Comparison of ENCODE assay signal across 1 cellular context in the genomic region with DNA sequence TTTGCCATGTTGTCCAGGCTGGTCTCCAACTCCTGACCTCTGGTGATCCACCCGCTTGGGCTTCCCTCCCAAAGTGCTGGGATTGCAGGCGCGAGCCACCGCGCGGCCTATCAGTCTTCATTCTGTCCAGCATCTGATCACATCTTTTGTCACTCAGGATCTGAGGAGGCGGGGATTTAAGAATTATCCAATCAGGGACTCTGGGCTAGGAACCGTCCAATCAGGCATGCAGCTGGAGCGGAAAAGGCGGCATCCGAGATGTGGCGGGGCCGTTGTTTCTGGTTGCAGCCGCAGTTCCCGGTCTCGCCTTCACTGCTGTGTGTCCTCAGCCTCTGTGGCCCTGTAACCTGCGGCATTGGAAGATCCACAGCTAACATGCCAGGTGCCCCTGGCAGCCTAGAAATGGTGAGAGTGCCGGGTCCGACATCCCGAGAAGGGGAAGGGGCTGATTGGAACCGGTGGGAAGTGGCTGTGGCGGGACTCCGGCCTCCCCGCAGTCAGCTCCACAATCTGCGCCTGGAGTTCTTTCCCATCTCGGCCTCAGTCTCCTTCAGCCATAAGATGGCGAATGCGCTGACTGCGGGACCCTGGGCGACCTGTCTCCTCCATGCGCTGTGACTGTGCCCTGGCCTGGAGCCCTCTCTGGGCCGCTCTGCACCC.
TF ChIP-seq lines count a peak whose summit lies in the region.

A gene (plus strand): TSS at position 291 of the 660 bp plus-strand sequence. CDS start 85 bp downstream, at position 376.

TF ChIP-seq in GM23338, 12 proteins besides CTCF, POLR2A, EP300 and RAD21:
- no peak for TF ChIP-seq ZNF114 (CRISPR knock-in tag; IDR thresholded peaks at IDR 0.05)
- no peak for TF ChIP-seq CREB1 (CRISPR knock-in tag; IDR thresholded peaks at IDR 0.05; ENCODE audit: low read depth)
- TF ChIP-seq POLR2AphosphoS5 (IDR thresholded peaks at IDR 0.05; ENCODE audit: low read depth), result no peak
- TF ChIP-seq EZH2phosphoT487 (IDR thresholded peaks at IDR 0.05; ENCODE audit: unreplicated experiment), result no peak
- TF ChIP-seq ZNF331 (CRISPR knock-in tag; IDR thresholded peaks at IDR 0.05; ENCODE audit: low read depth), result no peak
- no peak for TF ChIP-seq STAT1 (IDR thresholded peaks at IDR 0.05; ENCODE audit: unreplicated experiment)
- TF ChIP-seq, protein P1, sequence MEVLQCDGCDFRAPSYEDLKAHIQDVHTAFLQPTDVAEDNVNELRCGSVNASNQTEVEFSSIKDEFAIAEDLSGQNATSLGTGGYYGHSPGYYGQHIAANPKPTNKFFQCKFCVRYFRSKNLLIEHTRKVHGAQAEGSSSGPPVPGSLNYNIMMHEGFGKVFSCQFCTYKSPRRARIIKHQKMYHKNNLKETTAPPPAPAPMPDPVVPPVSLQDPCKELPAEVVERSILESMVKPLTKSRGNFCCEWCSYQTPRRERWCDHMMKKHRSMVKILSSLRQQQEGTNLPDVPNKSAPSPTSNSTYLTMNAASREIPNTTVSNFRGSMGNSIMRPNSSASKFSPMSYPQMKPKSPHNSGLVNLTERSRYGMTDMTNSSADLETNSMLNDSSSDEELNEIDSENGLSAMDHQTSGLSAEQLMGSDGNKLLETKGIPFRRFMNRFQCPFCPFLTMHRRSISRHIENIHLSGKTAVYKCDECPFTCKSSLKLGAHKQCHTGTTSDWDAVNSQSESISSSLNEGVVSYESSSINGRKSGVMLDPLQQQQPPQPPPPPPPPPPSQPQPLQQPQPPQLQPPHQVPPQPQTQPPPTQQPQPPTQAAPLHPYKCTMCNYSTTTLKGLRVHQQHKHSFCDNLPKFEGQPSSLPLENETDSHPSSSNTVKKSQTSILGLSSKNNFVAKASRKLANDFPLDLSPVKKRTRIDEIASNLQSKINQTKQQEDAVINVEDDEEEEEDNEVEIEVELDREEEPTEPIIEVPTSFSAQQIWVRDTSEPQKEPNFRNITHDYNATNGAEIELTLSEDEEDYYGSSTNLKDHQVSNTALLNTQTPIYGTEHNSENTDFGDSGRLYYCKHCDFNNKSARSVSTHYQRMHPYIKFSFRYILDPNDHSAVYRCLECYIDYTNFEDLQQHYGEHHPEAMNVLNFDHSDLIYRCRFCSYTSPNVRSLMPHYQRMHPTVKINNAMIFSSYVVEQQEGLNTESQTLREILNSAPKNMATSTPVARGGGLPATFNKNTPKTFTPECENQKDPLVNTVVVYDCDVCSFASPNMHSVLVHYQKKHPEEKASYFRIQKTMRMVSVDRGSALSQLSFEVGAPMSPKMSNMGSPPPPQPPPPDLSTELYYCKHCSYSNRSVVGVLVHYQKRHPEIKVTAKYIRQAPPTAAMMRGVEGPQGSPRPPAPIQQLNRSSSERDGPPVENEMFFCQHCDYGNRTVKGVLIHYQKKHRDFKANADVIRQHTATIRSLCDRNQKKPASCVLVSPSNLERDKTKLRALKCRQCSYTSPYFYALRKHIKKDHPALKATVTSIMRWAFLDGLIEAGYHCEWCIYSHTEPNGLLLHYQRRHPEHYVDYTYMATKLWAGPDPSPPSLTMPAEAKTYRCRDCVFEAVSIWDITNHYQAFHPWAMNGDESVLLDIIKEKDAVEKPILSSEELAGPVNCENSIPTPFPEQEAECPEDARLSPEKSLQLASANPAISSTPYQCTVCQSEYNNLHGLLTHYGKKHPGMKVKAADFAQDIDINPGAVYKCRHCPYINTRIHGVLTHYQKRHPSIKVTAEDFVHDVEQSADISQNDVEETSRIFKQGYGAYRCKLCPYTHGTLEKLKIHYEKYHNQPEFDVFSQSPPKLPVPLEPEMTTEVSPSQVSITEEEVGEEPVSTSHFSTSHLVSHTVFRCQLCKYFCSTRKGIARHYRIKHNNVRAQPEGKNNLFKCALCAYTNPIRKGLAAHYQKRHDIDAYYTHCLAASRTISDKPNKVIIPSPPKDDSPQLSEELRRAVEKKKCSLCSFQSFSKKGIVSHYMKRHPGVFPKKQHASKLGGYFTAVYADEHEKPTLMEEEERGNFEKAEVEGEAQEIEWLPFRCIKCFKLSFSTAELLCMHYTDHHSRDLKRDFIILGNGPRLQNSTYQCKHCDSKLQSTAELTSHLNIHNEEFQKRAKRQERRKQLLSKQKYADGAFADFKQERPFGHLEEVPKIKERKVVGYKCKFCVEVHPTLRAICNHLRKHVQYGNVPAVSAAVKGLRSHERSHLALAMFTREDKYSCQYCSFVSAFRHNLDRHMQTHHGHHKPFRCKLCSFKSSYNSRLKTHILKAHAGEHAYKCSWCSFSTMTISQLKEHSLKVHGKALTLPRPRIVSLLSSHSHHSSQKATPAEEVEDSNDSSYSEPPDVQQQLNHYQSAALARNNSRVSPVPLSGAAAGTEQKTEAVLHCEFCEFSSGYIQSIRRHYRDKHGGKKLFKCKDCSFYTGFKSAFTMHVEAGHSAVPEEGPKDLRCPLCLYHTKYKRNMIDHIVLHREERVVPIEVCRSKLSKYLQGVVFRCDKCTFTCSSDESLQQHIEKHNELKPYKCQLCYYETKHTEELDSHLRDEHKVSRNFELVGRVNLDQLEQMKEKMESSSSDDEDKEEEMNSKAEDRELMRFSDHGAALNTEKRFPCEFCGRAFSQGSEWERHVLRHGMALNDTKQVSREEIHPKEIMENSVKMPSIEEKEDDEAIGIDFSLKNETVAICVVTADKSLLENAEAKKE (CRISPR knock-in tag; IDR thresholded peaks at IDR 0.05), result no peak
- no peak for TF ChIP-seq EZH2 (IDR thresholded peaks at IDR 0.05; ENCODE audit: low read depth, unreplicated experiment)
- no peak for TF ChIP-seq JUNB (IDR thresholded peaks at IDR 0.05; ENCODE audit: unreplicated experiment)
- TF ChIP-seq, protein P2, sequence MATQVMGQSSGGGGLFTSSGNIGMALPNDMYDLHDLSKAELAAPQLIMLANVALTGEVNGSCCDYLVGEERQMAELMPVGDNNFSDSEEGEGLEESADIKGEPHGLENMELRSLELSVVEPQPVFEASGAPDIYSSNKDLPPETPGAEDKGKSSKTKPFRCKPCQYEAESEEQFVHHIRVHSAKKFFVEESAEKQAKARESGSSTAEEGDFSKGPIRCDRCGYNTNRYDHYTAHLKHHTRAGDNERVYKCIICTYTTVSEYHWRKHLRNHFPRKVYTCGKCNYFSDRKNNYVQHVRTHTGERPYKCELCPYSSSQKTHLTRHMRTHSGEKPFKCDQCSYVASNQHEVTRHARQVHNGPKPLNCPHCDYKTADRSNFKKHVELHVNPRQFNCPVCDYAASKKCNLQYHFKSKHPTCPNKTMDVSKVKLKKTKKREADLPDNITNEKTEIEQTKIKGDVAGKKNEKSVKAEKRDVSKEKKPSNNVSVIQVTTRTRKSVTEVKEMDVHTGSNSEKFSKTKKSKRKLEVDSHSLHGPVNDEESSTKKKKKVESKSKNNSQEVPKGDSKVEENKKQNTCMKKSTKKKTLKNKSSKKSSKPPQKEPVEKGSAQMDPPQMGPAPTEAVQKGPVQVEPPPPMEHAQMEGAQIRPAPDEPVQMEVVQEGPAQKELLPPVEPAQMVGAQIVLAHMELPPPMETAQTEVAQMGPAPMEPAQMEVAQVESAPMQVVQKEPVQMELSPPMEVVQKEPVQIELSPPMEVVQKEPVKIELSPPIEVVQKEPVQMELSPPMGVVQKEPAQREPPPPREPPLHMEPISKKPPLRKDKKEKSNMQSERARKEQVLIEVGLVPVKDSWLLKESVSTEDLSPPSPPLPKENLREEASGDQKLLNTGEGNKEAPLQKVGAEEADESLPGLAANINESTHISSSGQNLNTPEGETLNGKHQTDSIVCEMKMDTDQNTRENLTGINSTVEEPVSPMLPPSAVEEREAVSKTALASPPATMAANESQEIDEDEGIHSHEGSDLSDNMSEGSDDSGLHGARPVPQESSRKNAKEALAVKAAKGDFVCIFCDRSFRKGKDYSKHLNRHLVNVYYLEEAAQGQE (IDR thresholded peaks at IDR 0.05; ENCODE audit: unreplicated experiment), result no peak
- no peak for TF ChIP-seq NANOG (IDR thresholded peaks at IDR 0.05; ENCODE audit: borderline replicate concordance)
- TF ChIP-seq, protein P3, sequence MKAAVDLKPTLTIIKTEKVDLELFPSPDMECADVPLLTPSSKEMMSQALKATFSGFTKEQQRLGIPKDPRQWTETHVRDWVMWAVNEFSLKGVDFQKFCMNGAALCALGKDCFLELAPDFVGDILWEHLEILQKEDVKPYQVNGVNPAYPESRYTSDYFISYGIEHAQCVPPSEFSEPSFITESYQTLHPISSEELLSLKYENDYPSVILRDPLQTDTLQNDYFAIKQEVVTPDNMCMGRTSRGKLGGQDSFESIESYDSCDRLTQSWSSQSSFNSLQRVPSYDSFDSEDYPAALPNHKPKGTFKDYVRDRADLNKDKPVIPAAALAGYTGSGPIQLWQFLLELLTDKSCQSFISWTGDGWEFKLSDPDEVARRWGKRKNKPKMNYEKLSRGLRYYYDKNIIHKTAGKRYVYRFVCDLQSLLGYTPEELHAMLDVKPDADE (IDR thresholded peaks at IDR 0.05), result no peak
